Comparison of ENCODE assay signal across 8 cellular contexts in genomic region chr13:26221399-26221720, GRCh38. TPM values are rescaled to one million over a fixed set of nuclear protein-coding genes. Genes with fewer than 3 reads are reported as not detected.
DNase-seq lines count a peak whose midpoint lies in the region; ATAC-seq and TF ChIP-seq lines count a peak whose summit lies in the region.

No MANE protein-coding gene starts in this region.

- no peaks in the 10 kb centered on the region for H3K4me1 ChIP-seq in HEK293 (ENCODE audit: control insufficient read depth, insufficient read depth, low read length)
- H3K4me1 ChIP-seq in SJSA1 (replicated peaks): peaks cover 20% of the 10 kb centered on the region
- H3K4me1 ChIP-seq in trophoblast cell (ENCODE audit: control insufficient read depth in 1 of 2, insufficient read depth in 2 of 2, low read length in 2 of 2): peaks cover 3 to 6% of the 10 kb centered on the region in 2 experiments

- peaks cover 7% of the 10 kb centered on the region for H3K79me2 ChIP-seq in trophoblast cell (ENCODE audit: control insufficient read depth, insufficient read depth, low read length, poor library complexity)

- H3K27ac ChIP-seq in HEK293 (ENCODE audit: extremely low read depth, low read depth, low read length) (peak overlapping the region; percentile 85), SJSA1 (peak overlapping the region; percentile 92), trophoblast cell (ENCODE audit: low read depth, low read length) (peak overlapping the region; percentile 75)

- no peak overlapping the region for H2AK5ac ChIP-seq in trophoblast cell (ENCODE audit: low read length)

- no peak overlapping the region for H2BK5ac ChIP-seq in trophoblast cell (ENCODE audit: low read depth, low read length, poor library complexity)

- H3K27me3 ChIP-seq in SJSA1 (replicated peaks) (no peaks in the 10 kb centered on the region), trophoblast cell (ENCODE audit: insufficient read depth, low read length) (no peaks in the 10 kb centered on the region)

- no peak for TF ChIP-seq CTCF in GM12865 (IDR thresholded peaks at IDR 0.05; ENCODE audit: insufficient read depth, low read depth, low read length, missing control alignments)
- no peak for TF ChIP-seq CTCF in HEK293 (tag by site-specific recombination; IDR thresholded peaks at IDR 0.05)
- TF ChIP-seq CTCF in fibroblast of the aortic adventitia (IDR thresholded peaks at IDR 0.05; ENCODE audit: insufficient read depth, low read length): no peak

- WGBS in trophoblast cell (ENCODE audit: extremely low coverage, insufficient coverage, insufficient read length): no CpG with 5 or more reads among the region's 16 CpGs

- peak overlapping the region; percentile 23 for H2BK120ac ChIP-seq in trophoblast cell (ENCODE audit: insufficient read depth, low read length, poor library complexity)

- no peak overlapping the region for H3K23ac ChIP-seq in trophoblast cell (ENCODE audit: low read length)

- peaks cover 13% of the 10 kb centered on the region for H3K79me1 ChIP-seq in trophoblast cell (ENCODE audit: low read length)

- H2BK12ac ChIP-seq in trophoblast cell (ENCODE audit: low read length): no peak overlapping the region

- peak overlapping the region; percentile 92 for H3K9ac ChIP-seq in trophoblast cell (ENCODE audit: low read length)

- H3K36me3 ChIP-seq in HEK293 (ENCODE audit: control insufficient read depth in 2 of 2, insufficient read depth in 1 of 2, low read length in 2 of 2) (peaks cover 4 to 38% of the 10 kb centered on the region in 2 experiments; a peak in 2 of 3 replicates), SJSA1 (peaks cover 47% of the 10 kb centered on the region), trophoblast cell (ENCODE audit: control insufficient read depth in 1 of 2, insufficient read depth in 2 of 2, low read length in 2 of 2) (peaks cover 6 to 9% of the 10 kb centered on the region in 2 experiments)

- H3K4ac ChIP-seq in trophoblast cell (ENCODE audit: low read depth, low read length): no peak overlapping the region

- H2AFZ ChIP-seq in trophoblast cell (ENCODE audit: insufficient read depth, low read length, poor library complexity): peak overlapping the region; percentile 42

- H4K12ac ChIP-seq in trophoblast cell (ENCODE audit: low read depth, low read length): no peak overlapping the region

- POLR2A ChIA-PET in HEK293 (lab: Yijun Ruan, JAX): no interaction called here

- peak overlapping the region; percentile 89 for H3K4me2 ChIP-seq in trophoblast cell (ENCODE audit: low read length)

- peak overlapping the region; percentile 63 for H3K14ac ChIP-seq in trophoblast cell (ENCODE audit: low read length)

- H3K4me3 ChIP-seq in GM12865 (ENCODE audit: low read depth, low read length): peak overlapping the region; percentile 72
- H3K4me3 ChIP-seq in HEK293 (ENCODE audit: low read depth, low read length): peak overlapping the region; percentile 57
- H3K4me3 ChIP-seq in SJSA1: peak overlapping the region; percentile 85
- peak overlapping the region; percentile 89 for H3K4me3 ChIP-seq in fibroblast of the aortic adventitia (ENCODE audit: low read depth, low read length)
- peak overlapping the region; percentile 92 for H3K4me3 ChIP-seq in trophoblast cell (ENCODE audit: low read depth, low read length)

- DNase-seq in GM12865 (ENCODE audit: low read depth) (no peak), SJSA1 (ENCODE audit: low read depth in 1 of 2, low spot score in 2 of 2) (no peak), fibroblast of the aortic adventitia (ENCODE audit: low read depth) (no peak), trophoblast cell (no peak), COR-L47 (lab: John Stamatoyannopoulos, UW) (no peak), HK-2 (ENCODE audit: unreplicated experiment) (no peak)

- no peak for ATAC-seq in GM21423 (IDR thresholded peaks at IDR 0.05; ENCODE audit: unreplicated experiment)

- peak overlapping the region; percentile 75 for H4K91ac ChIP-seq in trophoblast cell (ENCODE audit: low read depth, low read length)

- peak overlapping the region; percentile 31 for H3K18ac ChIP-seq in trophoblast cell (ENCODE audit: low read length)

- peak overlapping the region; percentile 82 for H4K8ac ChIP-seq in trophoblast cell (ENCODE audit: low read depth, low read length)

- CTCF ChIA-PET in HEK293 (lab: Yijun Ruan, JAX): interaction anchor here (1.3 to 2.9 kb wide), 2 partner anchors 37 to 477 kb away, joined by 6 to 8 read pairs; no protein-coding TSS in a partner anchor

- H3K9me3 ChIP-seq in HEK293 (ENCODE audit: control insufficient read depth, insufficient read depth, low read depth, low read length) (no peaks in the 10 kb centered on the region), SJSA1 (replicated peaks) (no peaks in the 10 kb centered on the region), trophoblast cell (ENCODE audit: insufficient read depth, low read depth, low read length) (no peaks in the 10 kb centered on the region)

TF ChIP-seq in HEK293, 187 proteins besides CTCF, POLR2A, EP300 and RAD21 (continues in another document):
- no peak for TF ChIP-seq MYNN (tag by site-specific recombination; IDR thresholded peaks at IDR 0.05; ENCODE audit: borderline replicate concordance)
- no peak for TF ChIP-seq BCL6B (tag by site-specific recombination; IDR thresholded peaks at IDR 0.05)
- TF ChIP-seq ZNF585B (tag by site-specific recombination; IDR thresholded peaks at IDR 0.05): no peak
- TF ChIP-seq OSR2 (tag by site-specific recombination; IDR thresholded peaks at IDR 0.05): 0 out of 2 replicates have a peak, but pooled peaks have one; percentile 6
- no peak for TF ChIP-seq ZNF394 (tag by site-specific recombination; IDR thresholded peaks at IDR 0.05; ENCODE audit: borderline replicate concordance)
- TF ChIP-seq PRDM10 (tag by site-specific recombination; IDR thresholded peaks at IDR 0.05): no peak
- no peak for TF ChIP-seq ZNF514 (tag by site-specific recombination; IDR thresholded peaks at IDR 0.05)
- TF ChIP-seq TRIM28 (IDR thresholded peaks at IDR 0.05; ENCODE audit: borderline replicate concordance, low read length): no peak
- TF ChIP-seq ZNF19 (tag by site-specific recombination; IDR thresholded peaks at IDR 0.05; ENCODE audit: low read depth): no peak
- TF ChIP-seq ZBTB44 (tag by site-specific recombination; IDR thresholded peaks at IDR 0.05): no peak
- TF ChIP-seq ZNF292 (tag by site-specific recombination; IDR thresholded peaks at IDR 0.05; ENCODE audit: borderline replicate concordance, low read depth): no peak
- TF ChIP-seq ZNF112 (tag by site-specific recombination; IDR thresholded peaks at IDR 0.05): no peak
- no peak for TF ChIP-seq ZNF548 (tag by site-specific recombination; IDR thresholded peaks at IDR 0.05)

RNA-seq across cellular contexts. Expression of gene RNF6, which starts 0.8 kb away (rescaled TPM):
- total RNA-seq in SJSA1 (2014; rRNA removed; shearing (Covaris generic)): 41.8 and 57.9 TPM in 2 replicates
- total RNA-seq in fibroblast of the aortic adventitia (ENCODE audit: low replicate concordance): 24.5 and 39.0 TPM in 2 replicates
- polyA plus RNA-seq in trophoblast cell (2013): 45.8 and 47.5 TPM in 2 replicates

RNA-seq across cellular contexts. Expression of gene CDK8, which starts 32.6 kb away (rescaled TPM):
- 4.3 and 6.1 TPM in 2 replicates for total RNA-seq in SJSA1 (2014; rRNA removed; shearing (Covaris generic))
- total RNA-seq in fibroblast of the aortic adventitia (ENCODE audit: low replicate concordance): 11.7 and 13.6 TPM in 2 replicates
- 48.3 and 49.5 TPM in 2 replicates for polyA plus RNA-seq in trophoblast cell (2013)
